In the genomic region with DNA sequence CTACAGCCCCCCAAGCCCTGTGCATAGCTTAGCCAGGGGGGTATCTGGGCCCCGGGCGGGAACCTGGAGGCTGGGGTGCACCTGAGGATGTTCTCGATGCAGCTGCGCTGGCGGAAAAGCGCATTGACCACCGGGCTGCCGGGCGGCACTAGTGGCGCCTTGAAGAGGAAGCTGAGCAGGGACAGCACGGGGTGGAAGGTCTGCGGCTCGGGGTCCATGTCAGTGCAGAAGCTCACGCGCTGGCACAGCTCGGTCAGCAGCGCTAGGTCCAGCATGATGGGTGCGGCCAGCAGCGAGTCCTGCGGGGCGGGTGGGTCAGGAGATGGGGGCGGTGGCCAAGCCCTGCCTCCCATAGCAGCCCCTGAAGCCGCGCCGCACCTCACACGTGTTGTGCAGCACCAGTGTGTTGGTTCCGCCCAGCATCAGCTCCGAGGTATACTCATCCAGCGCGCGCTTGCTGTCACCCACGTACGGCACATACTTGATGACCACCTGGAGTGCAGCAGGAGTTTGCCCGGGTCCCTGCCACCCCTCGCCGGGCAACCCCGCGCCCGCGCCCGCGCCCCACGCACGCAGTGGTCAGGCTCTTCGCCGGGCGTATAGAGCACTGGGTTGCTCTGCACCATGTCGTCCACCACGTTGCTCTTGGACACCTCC, we compare ENCODE assay signal across 22 cellular contexts. TPM values are rescaled to one million over a fixed set of nuclear protein-coding genes. Genes with fewer than 3 reads are reported as not detected.
DNase-seq lines count a peak whose midpoint lies in the region; ATAC-seq and TF ChIP-seq lines count a peak whose summit lies in the region.
"Had no signal": no experiment of that assay in that cellular context is flagged by ENCODE, and none has a peak within 500 bp of the region (broad histone marks: within the 10 kb centered on the region; RNA-seq: fewer than 3 reads in every experiment).

No MANE protein-coding gene starts in this region.

- H3K36me3 Mint-ChIP-seq in memory B cell: no peaks in the 10 kb centered on the region
- H3K36me3 Mint-ChIP-seq: activated naive CD4-positive, alpha-beta T cell treated with anti-CD3 and anti-CD28 coated beads, Interleukin-2, amount 50 U/mL, for 24 hours; T-cell had no signal

- 94 to 96% (median 95%) methylated on average over 45 to 49 of the region's 49 CpGs for WGBS in heart left ventricle, 4 donors

- no TSS peak for BruUV-seq in Panc1 (replicated peaks; lab: Mats Ljungman, UMichigan)

- H3K9me3 Mint-ChIP-seq in memory B cell: no peaks in the 10 kb centered on the region
- H3K9me3 Mint-ChIP-seq: activated naive CD4-positive, alpha-beta T cell treated with anti-CD3 and anti-CD28 coated beads, Interleukin-2, amount 50 U/mL, for 24 hours; neural progenitor cell; T-cell had no signal

- H3K9me3 ChIP-seq in heart left ventricle: no peaks in the 10 kb centered on the region
- no peaks in the 10 kb centered on the region for H3K9me3 ChIP-seq in Panc1 (ENCODE audit: control insufficient read depth, insufficient read depth, low read depth, low read length)

- ATAC-seq in Right ventricle myocardium superior (ENCODE audit: poor library complexity): no peak
- no peak for ATAC-seq in heart left ventricle
- no peak for ATAC-seq in Panc1
- ATAC-seq in memory B cell (ENCODE audit: low read depth): no peak
- ATAC-seq: T-cell had no signal

- H3K27me3 ChIP-seq in heart left ventricle: no peaks in the 10 kb centered on the region
- H3K27me3 ChIP-seq in Panc1 (ENCODE audit: control insufficient read depth, insufficient read depth, low read length): no peaks in the 10 kb centered on the region
- H3K27me3 ChIP-seq: neural progenitor cell had no signal

- no peak overlapping the region for H3K27ac Mint-ChIP-seq in memory B cell
- H3K27ac Mint-ChIP-seq: activated naive CD4-positive, alpha-beta T cell treated with anti-CD3 and anti-CD28 coated beads, Interleukin-2, amount 50 U/mL, for 24 hours had no signal

- CTCF ChIA-PET in Panc1 (lab: Charles Lee): no interaction called here

- H3K36me3 ChIP-seq in heart left ventricle (peaks cover 0 to 22% (median 3%) of the 10 kb centered on the region in 9 donors), Panc1 (ENCODE audit: control insufficient read depth, insufficient read depth, low read length) (no peaks in the 10 kb centered on the region)
- H3K36me3 ChIP-seq: neural progenitor cell had no signal

- H3K4me3 Mint-ChIP-seq in memory B cell: peak overlapping the region; percentile 11

- DNase-seq in Right ventricle myocardium superior (peak; percentile 41), heart left ventricle (no peak), Panc1 (ENCODE audit: low read depth, low spot score) (no peak), memory B cell (ENCODE audit: low spot score in 2 of 2) (no peak), NCI-H2196 treated with DMSO at 0.1 percent for 48 hours (lab: John Stamatoyannopoulos, UW; ENCODE audit: unreplicated experiment) (no peak), NCI-H526 (lab: John Stamatoyannopoulos, UW) (no peak), EL (no peak), NCI-H82 treated with DMSO at 0.1 percent for 48 hours (lab: John Stamatoyannopoulos, UW; ENCODE audit: unreplicated experiment) (no peak)
- DNase-seq: activated CD4-positive, alpha-beta T cell treated with anti-CD3 and anti-CD28 coated beads, Interleukin-2, amount 50 U/mL, for 48 hours; activated T-cell treated with anti-CD3 and anti-CD28 coated beads for 4 hours; COR-L47; hippocampal formation; kidney; mammary epithelial cell; NCI-H1105 treated with DMSO at 0.1 percent for 48 hours; NCI-H2107; NCI-H524; SIG-M5; stimulated activated CD4-positive, alpha-beta T cell treated with anti-CD3 and anti-CD28 coated beads, Interleukin-4, amount 100 ng/mL, for 4 hours; T-cell had no signal

- intact Hi-C loops in Right ventricle myocardium superior (cut with DNase I): no loop called here
- intact Hi-C loops in heart left ventricle (cut with DNase I): no loop called here
- intact Hi-C loops in Panc1 (cut with micrococcal nuclease; ENCODE audit: unreplicated experiment): no loop called here

- no peak for TF ChIP-seq POLR2A in heart left ventricle (IDR thresholded peaks at IDR 0.05)

- H3K27me3 Mint-ChIP-seq in memory B cell: no peaks in the 10 kb centered on the region
- H3K27me3 Mint-ChIP-seq: activated naive CD4-positive, alpha-beta T cell treated with anti-CD3 and anti-CD28 coated beads, Interleukin-2, amount 50 U/mL, for 24 hours; T-cell had no signal

- no peak overlapping the region for H3K27ac ChIP-seq in heart left ventricle
- peak overlapping the region; percentile 60; the same call in 1 of the 2 replicates for H3K27ac ChIP-seq in Panc1 (ENCODE audit: low read length)
- H3K27ac ChIP-seq: neural progenitor cell had no signal

- POLR2A ChIA-PET in Panc1 (lab: Charles Lee): no interaction called here

- no peak overlapping the region for H3K4me3 ChIP-seq in heart left ventricle
- H3K4me3 ChIP-seq in Panc1 (ENCODE audit: low read depth in 2 of 2, low read length in 2 of 2): no peak overlapping the region
- H3K4me3 ChIP-seq: neural progenitor cell had no signal

- H3K4me1 Mint-ChIP-seq in memory B cell: peaks cover 18% of the 10 kb centered on the region

- TF ChIP-seq CTCF in heart left ventricle (IDR thresholded peaks at IDR 0.05) (no peak), Panc1 (IDR thresholded peaks at IDR 0.05) (no peak)

- in situ Hi-C loops in Panc1 (cut with HindIII; ENCODE audit: low pct_unique_long_range_greater_than_20kb, low sequenced_read_pairs): no loop called here

- H3K4me1 ChIP-seq in heart left ventricle: peaks cover 0 to 59% (median 38%) of the 10 kb centered on the region in 12 donors
- H3K4me1 ChIP-seq in Panc1 (ENCODE audit: control insufficient read depth, insufficient read depth, low read length): peaks cover 41% of the 10 kb centered on the region

RNA-seq across cellular contexts. Expression of a gene that starts 2.6 kb away (rescaled TPM):
- 26.0 TPM for total RNA-seq in Right ventricle myocardium superior
- 10 to 100 TPM; 17.6 to 60.6 (median 24.0) TPM for total RNA-seq in heart left ventricle
- polyA plus RNA-seq in heart left ventricle: 10 to 100 TPM; 14.0 to 52.6 TPM
- total RNA-seq in Panc1 (2021; ENCODE audit: unreplicated experiment): 351 TPM
- 540 TPM for polyA plus RNA-seq in Panc1 (2012; ENCODE audit: insufficient read length)

RNA-seq across cellular contexts. Expression of a gene that starts 16.1 kb away (rescaled TPM):
- total RNA-seq in Right ventricle myocardium superior (30.4 TPM), heart left ventricle (10 to 100 TPM; 23.5 to 89.8 (median 29.4) TPM), Panc1 (2021; ENCODE audit: unreplicated experiment) (128 TPM)
- 10 to 100 TPM; 29.1 to 37.3 TPM for polyA plus RNA-seq in heart left ventricle
- polyA plus RNA-seq in Panc1 (2012; ENCODE audit: insufficient read length): 185 TPM

RNA-seq across cellular contexts. Expression of a gene that starts 37.9 kb away (rescaled TPM):
- total RNA-seq in Right ventricle myocardium superior (3.6 TPM), heart left ventricle (10 to 100 TPM in 2 of 9 donors, 1 to 10 TPM in 6, under 1 TPM in 1; 0.83 to 33.0 (median 3.1) TPM), Panc1 (2021; ENCODE audit: unreplicated experiment) (0.15 TPM)
- polyA plus RNA-seq in heart left ventricle: 1 to 10 TPM in 1 of 2 donors, under 1 TPM in 1; 0.88 to 2.8 TPM
- 0.15 TPM for polyA plus RNA-seq in Panc1 (2012; ENCODE audit: insufficient read length)
- total RNA-seq: mammary epithelial cell had no signal
- polyA plus RNA-seq: mammary epithelial cell had no signal

RNA-seq across cellular contexts. Expression of a gene that starts 49.4 kb away (rescaled TPM):
- total RNA-seq in Right ventricle myocardium superior (0.54 TPM), heart left ventricle (1 to 10 TPM in 4 of 9 donors, under 1 TPM in 5; 0.69 to 5.7 (median 0.99) TPM), Panc1 (2021; ENCODE audit: unreplicated experiment) (335 TPM)
- polyA plus RNA-seq in heart left ventricle: under 1 TPM; 0.33 to 0.50 TPM
- 712 TPM for polyA plus RNA-seq in Panc1 (2012; ENCODE audit: insufficient read length)
